ENCODE assay signal across 1 cellular context in genomic region chr16:58392215-58393137, GRCh38.
TF ChIP-seq lines count a peak whose summit lies in the region.

Gene GINS3, plus strand, starts transcription at chr16:58392471. Its CDS starts 131 bp downstream, at chr16:58392602.

TF ChIP-seq in HEK293, 187 proteins besides CTCF, POLR2A, EP300 and RAD21 (continued from another document and continues in another):
- TF ChIP-seq, protein P1, sequence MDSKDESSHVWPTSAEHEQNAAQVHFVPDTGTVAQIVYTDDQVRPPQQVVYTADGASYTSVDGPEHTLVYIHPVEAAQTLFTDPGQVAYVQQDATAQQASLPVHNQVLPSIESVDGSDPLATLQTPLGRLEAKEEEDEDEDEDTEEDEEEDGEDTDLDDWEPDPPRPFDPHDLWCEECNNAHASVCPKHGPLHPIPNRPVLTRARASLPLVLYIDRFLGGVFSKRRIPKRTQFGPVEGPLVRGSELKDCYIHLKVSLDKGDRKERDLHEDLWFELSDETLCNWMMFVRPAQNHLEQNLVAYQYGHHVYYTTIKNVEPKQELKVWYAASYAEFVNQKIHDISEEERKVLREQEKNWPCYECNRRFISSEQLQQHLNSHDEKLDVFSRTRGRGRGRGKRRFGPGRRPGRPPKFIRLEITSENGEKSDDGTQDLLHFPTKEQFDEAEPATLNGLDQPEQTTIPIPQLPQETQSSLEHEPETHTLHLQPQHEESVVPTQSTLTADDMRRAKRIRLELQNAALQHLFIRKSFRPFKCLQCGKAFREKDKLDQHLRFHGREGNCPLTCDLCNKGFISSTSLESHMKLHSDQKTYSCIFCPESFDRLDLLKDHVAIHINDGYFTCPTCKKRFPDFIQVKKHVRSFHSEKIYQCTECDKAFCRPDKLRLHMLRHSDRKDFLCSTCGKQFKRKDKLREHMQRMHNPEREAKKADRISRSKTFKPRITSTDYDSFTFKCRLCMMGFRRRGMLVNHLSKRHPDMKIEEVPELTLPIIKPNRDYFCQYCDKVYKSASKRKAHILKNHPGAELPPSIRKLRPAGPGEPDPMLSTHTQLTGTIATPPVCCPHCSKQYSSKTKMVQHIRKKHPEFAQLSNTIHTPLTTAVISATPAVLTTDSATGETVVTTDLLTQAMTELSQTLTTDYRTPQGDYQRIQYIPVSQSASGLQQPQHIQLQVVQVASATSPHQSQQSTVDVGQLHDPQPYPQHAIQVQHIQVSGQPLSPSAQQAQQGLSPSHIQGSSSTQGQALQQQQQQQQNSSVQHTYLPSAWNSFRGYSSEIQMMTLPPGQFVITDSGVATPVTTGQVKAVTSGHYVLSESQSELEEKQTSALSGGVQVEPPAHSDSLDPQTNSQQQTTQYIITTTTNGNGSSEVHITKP (tag by site-specific recombination; IDR thresholded peaks at IDR 0.05): peak; percentile 73
- TF ChIP-seq, protein P2, sequence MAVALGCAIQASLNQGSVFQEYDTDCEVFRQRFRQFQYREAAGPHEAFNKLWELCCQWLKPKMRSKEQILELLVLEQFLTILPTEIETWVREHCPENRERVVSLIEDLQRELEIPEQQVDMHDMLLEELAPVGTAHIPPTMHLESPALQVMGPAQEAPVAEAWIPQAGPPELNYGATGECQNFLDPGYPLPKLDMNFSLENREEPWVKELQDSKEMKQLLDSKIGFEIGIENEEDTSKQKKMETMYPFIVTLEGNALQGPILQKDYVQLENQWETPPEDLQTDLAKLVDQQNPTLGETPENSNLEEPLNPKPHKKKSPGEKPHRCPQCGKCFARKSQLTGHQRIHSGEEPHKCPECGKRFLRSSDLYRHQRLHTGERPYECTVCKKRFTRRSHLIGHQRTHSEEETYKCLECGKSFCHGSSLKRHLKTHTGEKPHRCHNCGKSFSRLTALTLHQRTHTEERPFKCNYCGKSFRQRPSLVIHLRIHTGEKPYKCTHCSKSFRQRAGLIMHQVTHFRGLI (tag by site-specific recombination; IDR thresholded peaks at IDR 0.05): 0 out of 2 replicates have a peak, but pooled peaks have one; percentile 39
- TF ChIP-seq ZNF776 (tag by site-specific recombination; IDR thresholded peaks at IDR 0.05; ENCODE audit: borderline replicate concordance) (peak; percentile 74; the same call in 1 of the 2 replicates), ZNF610 (tag by site-specific recombination; IDR thresholded peaks at IDR 0.05; ENCODE audit: borderline replicate concordance) (peak; percentile 95), GFI1B (tag by site-specific recombination; IDR thresholded peaks at IDR 0.05) (peak; percentile 60; the same call in 1 of the 2 replicates), ZFP3 (tag by site-specific recombination; IDR thresholded peaks at IDR 0.05; ENCODE audit: low read depth) (no peak), ZNF202 (tag by site-specific recombination; IDR thresholded peaks at IDR 0.05; ENCODE audit: borderline replicate concordance) (no peak), ELK4 (IDR thresholded peaks at IDR 0.05; ENCODE audit: borderline replicate concordance, low read depth, low read length) (no peak), GLI4 (tag by site-specific recombination; IDR thresholded peaks at IDR 0.05) (peak; percentile 75; the same call in 1 of the 2 replicates), ZNF48 (tag by site-specific recombination; IDR thresholded peaks at IDR 0.05) (no peak), ZSCAN18 (tag by site-specific recombination; IDR thresholded peaks at IDR 0.05) (0 out of 2 replicates have a peak, but pooled peaks have one; percentile 57), ZNF394 (tag by site-specific recombination; IDR thresholded peaks at IDR 0.05; ENCODE audit: borderline replicate concordance) (peak; percentile 89), ZNF175 (tag by site-specific recombination; IDR thresholded peaks at IDR 0.05) (no peak), OVOL3 (tag by site-specific recombination; IDR thresholded peaks at IDR 0.05) (0 out of 2 replicates have a peak, but pooled peaks have one; percentile 41), ZNF555 (tag by site-specific recombination; conservative IDR thresholded peaks at IDR 0.05) (no peak), ZNF544 (tag by site-specific recombination; IDR thresholded peaks at IDR 0.05) (no peak), ZNF660 (tag by site-specific recombination; IDR thresholded peaks at IDR 0.05) (peak; percentile 94), ZNF350 (tag by site-specific recombination; IDR thresholded peaks at IDR 0.05) (0 out of 2 replicates have a peak, but pooled peaks have one; percentile 31), ZBTB17 (tag by site-specific recombination; IDR thresholded peaks at IDR 0.05) (peak; percentile 99), KLF7 (tag by site-specific recombination; IDR thresholded peaks at IDR 0.05; ENCODE audit: borderline replicate concordance) (peak; percentile 96), ZNF266 (tag by site-specific recombination; IDR thresholded peaks at IDR 0.05; ENCODE audit: low read depth) (no peak), ZNF600 (tag by site-specific recombination; IDR thresholded peaks at IDR 0.05) (peak; percentile 50; the same call in 1 of the 2 replicates), ZFP41 (tag by site-specific recombination; IDR thresholded peaks at IDR 0.05; ENCODE audit: borderline replicate concordance) (no peak), ZNF785 (tag by site-specific recombination; IDR thresholded peaks at IDR 0.05) (peak; percentile 52; the same call in 1 of the 2 replicates), ZNF133 (tag by site-specific recombination; IDR thresholded peaks at IDR 0.05) (no peak), ZNF391 (tag by site-specific recombination; IDR thresholded peaks at IDR 0.05; ENCODE audit: borderline replicate concordance, low read depth) (peak; percentile 93; the same call in 1 of the 2 replicates), ZNF501 (tag by site-specific recombination; IDR thresholded peaks at IDR 0.05) (peak; percentile 98), KLF8 (tag by site-specific recombination; IDR thresholded peaks at IDR 0.05) (peak; percentile 98), ZNF433 (tag by site-specific recombination; IDR thresholded peaks at IDR 0.05; ENCODE audit: low read depth) (no peak), RBAK (tag by site-specific recombination; IDR thresholded peaks at IDR 0.05) (no peak), ZNF704 (tag by site-specific recombination; IDR thresholded peaks at IDR 0.05) (no peak), ZNF423 (tag by site-specific recombination; IDR thresholded peaks at IDR 0.05) (peak; percentile 68; the same call in 1 of the 2 replicates), HOXA7 (CRISPR knock-in tag; IDR thresholded peaks at IDR 0.05; ENCODE audit: borderline replicate concordance) (no peak), ZNF791 (tag by site-specific recombination; IDR thresholded peaks at IDR 0.05) (no peak), GLI2 (tag by site-specific recombination; IDR thresholded peaks at IDR 0.05; ENCODE audit: borderline replicate concordance, low read depth) (no peak), ZBTB20 (tag by site-specific recombination; IDR thresholded peaks at IDR 0.05) (peak; percentile 90), ZNF335 (tag by site-specific recombination; conservative IDR thresholded peaks at IDR 0.05) (peak; percentile 99), ZNF214 (tag by site-specific recombination; IDR thresholded peaks at IDR 0.05; ENCODE audit: borderline replicate concordance) (no peak), ZNF155 (tag by site-specific recombination; IDR thresholded peaks at IDR 0.05) (no peak), PRDM1 (tag by site-specific recombination; IDR thresholded peaks at IDR 0.05) (peak; percentile 55; the same call in 1 of the 2 replicates), ZNF777 (tag by site-specific recombination; IDR thresholded peaks at IDR 0.05; ENCODE audit: borderline replicate concordance) (no peak; the same call in 1 of the 2 replicates), TSHZ1 (tag by site-specific recombination; IDR thresholded peaks at IDR 0.05; ENCODE audit: borderline replicate concordance) (peak; percentile 67; the same call in 1 of the 2 replicates), ZNF530 (tag by site-specific recombination; IDR thresholded peaks at IDR 0.05; ENCODE audit: low read depth) (no peak), MEIS1 (CRISPR knock-in tag; IDR thresholded peaks at IDR 0.05; ENCODE audit: borderline replicate concordance) (peak; percentile 21; the same call in 1 of the 2 replicates), ZSCAN30 (tag by site-specific recombination; IDR thresholded peaks at IDR 0.05) (peak; percentile 71), KLF10 (tag by site-specific recombination; IDR thresholded peaks at IDR 0.05) (no peak; the same call in 1 of the 2 replicates)
- TF ChIP-seq, protein P3, sequence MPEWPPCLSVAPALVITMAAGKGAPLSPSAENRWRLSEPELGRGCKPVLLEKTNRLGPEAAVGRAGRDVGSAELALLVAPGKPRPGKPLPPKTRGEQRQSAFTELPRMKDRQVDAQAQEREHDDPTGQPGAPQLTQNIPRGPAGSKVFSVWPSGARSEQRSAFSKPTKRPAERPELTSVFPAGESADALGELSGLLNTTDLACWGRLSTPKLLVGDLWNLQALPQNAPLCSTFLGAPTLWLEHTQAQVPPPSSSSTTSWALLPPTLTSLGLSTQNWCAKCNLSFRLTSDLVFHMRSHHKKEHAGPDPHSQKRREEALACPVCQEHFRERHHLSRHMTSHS (tag by site-specific recombination; IDR thresholded peaks at IDR 0.05): no peak
- TF ChIP-seq, protein P4, sequence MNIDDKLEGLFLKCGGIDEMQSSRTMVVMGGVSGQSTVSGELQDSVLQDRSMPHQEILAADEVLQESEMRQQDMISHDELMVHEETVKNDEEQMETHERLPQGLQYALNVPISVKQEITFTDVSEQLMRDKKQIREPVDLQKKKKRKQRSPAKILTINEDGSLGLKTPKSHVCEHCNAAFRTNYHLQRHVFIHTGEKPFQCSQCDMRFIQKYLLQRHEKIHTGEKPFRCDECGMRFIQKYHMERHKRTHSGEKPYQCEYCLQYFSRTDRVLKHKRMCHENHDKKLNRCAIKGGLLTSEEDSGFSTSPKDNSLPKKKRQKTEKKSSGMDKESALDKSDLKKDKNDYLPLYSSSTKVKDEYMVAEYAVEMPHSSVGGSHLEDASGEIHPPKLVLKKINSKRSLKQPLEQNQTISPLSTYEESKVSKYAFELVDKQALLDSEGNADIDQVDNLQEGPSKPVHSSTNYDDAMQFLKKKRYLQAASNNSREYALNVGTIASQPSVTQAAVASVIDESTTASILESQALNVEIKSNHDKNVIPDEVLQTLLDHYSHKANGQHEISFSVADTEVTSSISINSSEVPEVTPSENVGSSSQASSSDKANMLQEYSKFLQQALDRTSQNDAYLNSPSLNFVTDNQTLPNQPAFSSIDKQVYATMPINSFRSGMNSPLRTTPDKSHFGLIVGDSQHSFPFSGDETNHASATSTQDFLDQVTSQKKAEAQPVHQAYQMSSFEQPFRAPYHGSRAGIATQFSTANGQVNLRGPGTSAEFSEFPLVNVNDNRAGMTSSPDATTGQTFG (tag by site-specific recombination; IDR thresholded peaks at IDR 0.05; ENCODE audit: borderline replicate concordance): no peak
- TF ChIP-seq, protein P5, sequence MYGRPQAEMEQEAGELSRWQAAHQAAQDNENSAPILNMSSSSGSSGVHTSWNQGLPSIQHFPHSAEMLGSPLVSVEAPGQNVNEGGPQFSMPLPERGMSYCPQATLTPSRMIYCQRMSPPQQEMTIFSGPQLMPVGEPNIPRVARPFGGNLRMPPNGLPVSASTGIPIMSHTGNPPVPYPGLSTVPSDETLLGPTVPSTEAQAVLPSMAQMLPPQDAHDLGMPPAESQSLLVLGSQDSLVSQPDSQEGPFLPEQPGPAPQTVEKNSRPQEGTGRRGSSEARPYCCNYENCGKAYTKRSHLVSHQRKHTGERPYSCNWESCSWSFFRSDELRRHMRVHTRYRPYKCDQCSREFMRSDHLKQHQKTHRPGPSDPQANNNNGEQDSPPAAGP (tag by site-specific recombination; IDR thresholded peaks at IDR 0.05): peak; percentile 88
